1 cellular context compared by ENCODE assay signal in genomic region chr20:41345729-41346067, GRCh38.
TF ChIP-seq lines count a peak whose summit lies in the region.

No MANE protein-coding gene starts in this region.

TF ChIP-seq in HepG2, 621 proteins besides CTCF, POLR2A, EP300 and RAD21:
- TF ChIP-seq ZNF574 (CRISPR knock-in tag; IDR thresholded peaks at IDR 0.05) (no peak), AGO2 (optimal IDR thresholded peaks at IDR 0.05; ENCODE audit: low read depth, low read length) (peak; percentile 27), XBP1 (CRISPR knock-in tag; IDR thresholded peaks at IDR 0.05) (no peak), ZFYVE20 (CRISPR knock-in tag; IDR thresholded peaks at IDR 0.05; ENCODE audit: borderline replicate concordance, low read depth) (0 out of 2 replicates have a peak, but pooled peaks have one; percentile 36), DNMT1 (CRISPR knock-in tag; IDR thresholded peaks at IDR 0.05) (peak; percentile 35; the same call in 1 of the 2 replicates), ZNF768 (CRISPR knock-in tag; IDR thresholded peaks at IDR 0.05) (peak; percentile 13; the same call in 1 of the 2 replicates), ZNF687 (CRISPR knock-in tag; IDR thresholded peaks at IDR 0.05) (0 out of 2 replicates have a peak, but pooled peaks have one; percentile 12), RBFOX2 (IDR thresholded peaks at IDR 0.05; ENCODE audit: low read depth, low read length) (0 out of 2 replicates have a peak, but pooled peaks have one; percentile 22)
